ENCODE assay signal across 7 cellular contexts in genomic region chrX:68822641-68823410, GRCh38. TPM values are rescaled to one million over a fixed set of nuclear protein-coding genes. Genes with fewer than 3 reads are reported as not detected.
DNase-seq lines count a peak whose midpoint lies in the region; ATAC-seq and TF ChIP-seq lines count a peak whose summit lies in the region.

No MANE protein-coding gene starts in this region.

- peaks cover 2% of the 10 kb centered on the region; the same call in 1 of the 3 replicates for H3K4me1 Mint-ChIP-seq in GM23338

- no peaks in the 10 kb centered on the region for H4K20me1 ChIP-seq in GM23338 (replicated peaks; ENCODE audit: insufficient read depth)

- no peak overlapping the region for H3K27ac ChIP-seq in GM23338 (ENCODE audit: low read depth)

- H3K9me2 ChIP-seq in GM23338 (ENCODE audit: insufficient read depth) = no peaks in the 10 kb centered on the region

- no peaks in the 10 kb centered on the region for H3K9me3 Mint-ChIP-seq in GM23338

- H3K4me1 ChIP-seq in GM23338 (ENCODE audit: insufficient read depth) = no peaks in the 10 kb centered on the region

- H3K4me3 Mint-ChIP-seq in GM23338 = no peak overlapping the region

- H3K27me3 ChIP-seq in GM23338 (ENCODE audit: insufficient read depth) = peaks cover 35% of the 10 kb centered on the region

- no peak overlapping the region for H3K4me2 ChIP-seq in GM23338

- no peaks in the 10 kb centered on the region for H3K36me3 Mint-ChIP-seq in GM23338 (ENCODE audit: low read depth)

- no peaks in the 10 kb centered on the region for H3K79me2 ChIP-seq in GM23338 (replicated peaks; ENCODE audit: insufficient read depth)

- peaks cover 23% of the 10 kb centered on the region for H3K27me3 Mint-ChIP-seq in GM23338 (ENCODE audit: insufficient read depth, low read depth, poor library complexity)

- peak; percentile 93 for ATAC-seq in GM23338

- DNase-seq in EH (ENCODE audit: low read depth) (peak; percentile 68), GM23338 (ENCODE audit: low spot score) (peak; percentile 73), NCI-H69 (lab: John Stamatoyannopoulos, UW) (peak; percentile 72), choroid plexus epithelial cell (ENCODE audit: low read depth) (peak; percentile 72), medulla oblongata (ENCODE audit: extremely low spot score) (peak; percentile 43), occipital lobe (lab: John Stamatoyannopoulos, UW) (no peak)
- no peak for DNase-seq in NK-92 treated with Interleukin-12 subunit alpha and Interleukin-12 subunit beta, amount 100 ng/mL, for 24 hours (lab: John Stamatoyannopoulos, UW)

- no peaks in the 10 kb centered on the region for H3K36me3 ChIP-seq in GM23338 (ENCODE audit: insufficient read depth)

- H2AFZ ChIP-seq in GM23338 = no peak overlapping the region

- H3F3A ChIP-seq in GM23338 (replicated peaks; ENCODE audit: low read depth) = no peaks in the 10 kb centered on the region

- no peak overlapping the region for H3K4me3 ChIP-seq in GM23338
- no peak overlapping the region for H3K4me3 ChIP-seq in choroid plexus epithelial cell (ENCODE audit: low read depth, low read length)

- TF ChIP-seq CTCF in GM23338 (conservative IDR thresholded peaks at IDR 0.05; ENCODE audit: low read depth in 2 of 2) (peak; percentile 50 to 75), choroid plexus epithelial cell (conservative IDR thresholded peaks at IDR 0.05; ENCODE audit: low read depth, low read length) (peak; percentile 80)

- no peak overlapping the region for H3K27ac Mint-ChIP-seq in GM23338

TF ChIP-seq in GM23338, 12 proteins besides CTCF, POLR2A, EP300 and RAD21:
- TF ChIP-seq STAT1 (IDR thresholded peaks at IDR 0.05; ENCODE audit: unreplicated experiment) (no peak), POLR2AphosphoS5 (IDR thresholded peaks at IDR 0.05; ENCODE audit: low read depth) (no peak), NANOG (IDR thresholded peaks at IDR 0.05; ENCODE audit: borderline replicate concordance) (no peak), ZNF462 (CRISPR knock-in tag; IDR thresholded peaks at IDR 0.05) (no peak), CREB1 (CRISPR knock-in tag; IDR thresholded peaks at IDR 0.05; ENCODE audit: low read depth) (no peak), ZNF114 (CRISPR knock-in tag; IDR thresholded peaks at IDR 0.05) (no peak), EZH2phosphoT487 (IDR thresholded peaks at IDR 0.05; ENCODE audit: unreplicated experiment) (no peak), REST (IDR thresholded peaks at IDR 0.05; ENCODE audit: unreplicated experiment) (no peak), ETS1 (IDR thresholded peaks at IDR 0.05) (no peak)
TF ChIP-seq in GM23338: peak in this region for 0.

RNA-seq across cellular contexts. Expression of gene EFNB1, which starts 6.0 kb away (rescaled TPM):
- total RNA-seq in GM23338 (2014; rRNA removed; shearing (Covaris generic)) = 2.7 and 5.7 TPM in 2 replicates
- polyA plus RNA-seq in GM23338 (2016; fragmentation: Nextera tagmentation; extraction: Ambion mirVana) = 1.3 TPM in 2 replicates
- 22.3 TPM for total RNA-seq in occipital lobe

Comparison
In these comparisons a context has a peak if more than half of its experiments do, and no peak if none do; other contexts are left out.
1. DNase-seq: peak in EH (single experiment), GM23338 (single experiment), NCI-H69 (single experiment), choroid plexus epithelial cell (single experiment) and medulla oblongata (single experiment); none in NK-92 treated with Interleukin-12 subunit alpha and Interleukin-12 subunit beta, amount 100 ng/mL, for 24 hours (single experiment) and occipital lobe (single experiment).